In the genomic region with DNA sequence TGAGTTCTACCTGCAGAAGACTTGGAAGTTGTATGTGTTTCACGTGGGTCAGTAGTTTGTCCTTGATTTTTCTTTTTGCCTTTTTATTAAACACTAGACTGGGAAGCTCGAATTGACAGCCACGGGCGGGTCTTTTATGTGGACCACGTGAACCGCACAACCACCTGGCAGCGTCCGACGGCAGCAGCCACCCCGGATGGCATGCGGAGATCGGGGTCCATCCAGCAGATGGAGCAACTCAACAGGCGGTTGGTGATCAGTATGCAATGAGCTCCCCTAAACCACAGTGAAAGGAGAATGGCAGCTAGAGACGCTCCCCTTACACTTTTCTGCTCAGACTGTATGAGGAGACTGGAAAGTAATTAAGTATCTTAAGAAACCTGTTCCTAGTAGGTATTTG, we compare ENCODE assay signal across 20 cellular contexts.
DNase-seq lines count a peak whose midpoint lies in the region; ATAC-seq and TF ChIP-seq lines count a peak whose summit lies in the region.
"Had no signal": no experiment of that assay in that cellular context is flagged by ENCODE, and none has a peak within 500 bp of the region (broad histone marks: within the 10 kb centered on the region; RNA-seq: fewer than 3 reads in every experiment).

No MANE protein-coding gene starts in this region.

- BruUV-seq in Calu3 (replicated peaks; lab: Mats Ljungman, UMichigan): no TSS peak

- H3K36me3 ChIP-seq in H7 (replicated peaks; ENCODE audit: control insufficient read depth, insufficient read depth, low read length): no peaks in the 10 kb centered on the region
- H3K36me3 ChIP-seq: prostate gland, tibial nerve had no signal

- H3K9me3 ChIP-seq in T-helper 17 cell (ENCODE audit: control insufficient read depth, low read length, poor library complexity, severe bottlenecking): no peaks in the 10 kb centered on the region
- H3K9me3 ChIP-seq: prostate gland, tibial nerve had no signal

- H3K4me3 ChIP-seq in AG09309 (ENCODE audit: control insufficient read depth, low read depth, low read length) (no peak overlapping the region), H7 (ENCODE audit: insufficient read depth, low read depth, low read length) (no peak overlapping the region)
- H3K4me3 ChIP-seq: lung, PC-9, prostate gland, tibial nerve had no signal

- no peaks in the 10 kb centered on the region for H3K27me3 ChIP-seq in H7 (ENCODE audit: control insufficient read depth, insufficient read depth, low read length)
- H3K27me3 ChIP-seq: tibial nerve had no signal

- intact Hi-C loops in Calu3 (cut with micrococcal nuclease; ENCODE audit: unreplicated experiment): loop anchor here (10.0 kb wide), 2 partner anchors 191 to 379 kb away; no protein-coding TSS in a partner anchor

- H3K27me3 Mint-ChIP-seq in WTC11 (ENCODE audit: low read depth) (no peaks in the 10 kb centered on the region), Calu3 (ENCODE audit: unreplicated experiment) (no peaks in the 10 kb centered on the region), T-helper 17 cell (peaks cover 30% of the 10 kb centered on the region)
- H3K27me3 Mint-ChIP-seq in activated T-cell treated with anti-CD3 and anti-CD28 coated beads, Interleukin-2, amount 50 U/mL, for 72 hours (ENCODE audit: low read depth): peaks cover 20% of the 10 kb centered on the region
- H3K27me3 Mint-ChIP-seq: central memory CD8-positive, alpha-beta T cell had no signal

- H3K36me3 Mint-ChIP-seq in WTC11 (no peaks in the 10 kb centered on the region), Calu3 (ENCODE audit: insufficient read depth, unreplicated experiment) (no peaks in the 10 kb centered on the region), T-helper 17 cell (ENCODE audit: low read depth) (peaks cover 2% of the 10 kb centered on the region)
- H3K36me3 Mint-ChIP-seq in activated T-cell treated with anti-CD3 and anti-CD28 coated beads, Interleukin-2, amount 50 U/mL, for 72 hours (ENCODE audit: insufficient read depth in 2 of 2): no peaks in the 10 kb centered on the region
- H3K36me3 Mint-ChIP-seq: natural killer cell; stimulated activated naive B cell treated with anti-CD40 and anti-IgM and Interleukin-4, amounts not matched to agents 10 μg/mL and 1 μg/mL and 100 μg/mL, for 72 hours had no signal

- no peak overlapping the region for H3K27ac Mint-ChIP-seq in WTC11
- H3K27ac Mint-ChIP-seq in activated T-cell treated with anti-CD3 and anti-CD28 coated beads, Interleukin-2, amount 50 U/mL, for 72 hours: no peak overlapping the region
- no peak overlapping the region for H3K27ac Mint-ChIP-seq in Calu3 (ENCODE audit: unreplicated experiment)
- H3K27ac Mint-ChIP-seq in T-helper 17 cell: no peak overlapping the region
- H3K27ac Mint-ChIP-seq: B cell; natural killer cell; stimulated activated naive B cell treated with anti-CD40 and anti-IgM and Interleukin-4, amounts not matched to agents 10 μg/mL and 1 μg/mL and 100 μg/mL, for 72 hours had no signal

- H3K4me3 Mint-ChIP-seq in WTC11 (no peak overlapping the region), Calu3 (ENCODE audit: low read depth, unreplicated experiment) (no peak overlapping the region), T-helper 17 cell (no peak overlapping the region)
- no peak overlapping the region for H3K4me3 Mint-ChIP-seq in activated T-cell treated with anti-CD3 and anti-CD28 coated beads, Interleukin-2, amount 50 U/mL, for 72 hours
- H3K4me3 Mint-ChIP-seq: B cell; central memory CD8-positive, alpha-beta T cell; natural killer cell; stimulated activated naive B cell treated with anti-CD40 and anti-IgM and Interleukin-4, amounts not matched to agents 10 μg/mL and 1 μg/mL and 100 μg/mL, for 72 hours had no signal

- peak; percentile 10 for TF ChIP-seq CTCF in AG09309 (IDR thresholded peaks at IDR 0.05; ENCODE audit: control insufficient read depth, insufficient read depth, low read depth, low read length, missing control alignments)
- no peak for TF ChIP-seq CTCF in WTC11 (IDR thresholded peaks at IDR 0.05)
- TF ChIP-seq CTCF in Calu3 (IDR thresholded peaks at IDR 0.05; ENCODE audit: unreplicated experiment): no peak

- H3K9me3 Mint-ChIP-seq in WTC11 (peaks cover 4% of the 10 kb centered on the region; the same call in 1 of the 2 replicates), Calu3 (ENCODE audit: low read depth, unreplicated experiment) (no peaks in the 10 kb centered on the region)
- H3K9me3 Mint-ChIP-seq in activated T-cell treated with anti-CD3 and anti-CD28 coated beads, Interleukin-2, amount 50 U/mL, for 72 hours: peaks cover 0 to 3% of the 10 kb centered on the region in 2 donors
- H3K9me3 Mint-ChIP-seq: central memory CD8-positive, alpha-beta T cell; natural killer cell; stimulated activated naive B cell treated with anti-CD40 and anti-IgM and Interleukin-4, amounts not matched to agents 10 μg/mL and 1 μg/mL and 100 μg/mL, for 72 hours had no signal

- CTCF ChIA-PET in WTC11 (lab: Charles Lee): interaction anchor here (0.6 to 3.8 kb wide), 18 partner anchors 16 to 515 kb away, joined by 3 to 33 read pairs (median 4); a partner anchor contains a TSS
- CTCF ChIA-PET in Calu3 (lab: Charles Lee): interaction anchor here (0.6 to 1.4 kb wide), 6 partner anchors 20 to 515 kb away, joined by 3 to 9 read pairs (median 4); a partner anchor contains a TSS

- peak; percentile 74 for ATAC-seq in WTC11
- ATAC-seq in activated T-cell treated with anti-CD3 and anti-CD28 coated beads, Interleukin-2, amount 50 U/mL, for 72 hours (replicated peaks in 1 of 2): no peak
- no peak for ATAC-seq in T-helper 17 cell
- ATAC-seq: natural killer cell; stimulated activated naive B cell treated with anti-CD40 and anti-IgM and Interleukin-4, amounts not matched to agents 10 μg/mL and 1 μg/mL and 100 μg/mL, for 72 hours had no signal

- POLR2A ChIA-PET in WTC11 (lab: Charles Lee): no interaction called here

- DNase-seq in AG09309 (ENCODE audit: low read depth) (no peak), H7 (peak; percentile 41), WTC11 (ENCODE audit: low spot score) (peak; percentile 45), iPS-NIHi11 (ENCODE audit: low spot score) (peak; percentile 37), NOMO-1 treated with DMSO at 0.1 percent for 48 hours (lab: John Stamatoyannopoulos, UW; ENCODE audit: unreplicated experiment) (no peak), Calu3 (no peak), T-helper 17 cell (no peak)
- no peak for DNase-seq in activated T-cell treated with anti-CD3 and anti-CD28 coated beads, Interleukin-2, amount 50 U/mL, for 72 hours
- DNase-seq: DMS153; KBM-7; natural killer cell; NCI-H146; NCI-H510A; PC-9; stimulated activated naive B cell treated with anti-CD40 and anti-IgM and Interleukin-4, amounts not matched to agents 10 μg/mL and 1 μg/mL and 100 μg/mL, for 72 hours had no signal

- H3K4me1 Mint-ChIP-seq in WTC11 (peaks cover 12% of the 10 kb centered on the region), Calu3 (ENCODE audit: low read depth, unreplicated experiment) (peaks cover 10% of the 10 kb centered on the region), T-helper 17 cell (peaks cover 7% of the 10 kb centered on the region)
- H3K4me1 Mint-ChIP-seq in activated T-cell treated with anti-CD3 and anti-CD28 coated beads, Interleukin-2, amount 50 U/mL, for 72 hours (ENCODE audit: low read depth): peaks cover 11% of the 10 kb centered on the region

TF ChIP-seq in WTC11, 78 proteins besides CTCF, POLR2A, EP300 and RAD21 (continues in another document):
- TF ChIP-seq MYBL2 (CRISPR knock-in tag; IDR thresholded peaks at IDR 0.05): no peak
- TF ChIP-seq NFATC4 (CRISPR knock-in tag; IDR thresholded peaks at IDR 0.05): no peak
- no peak for TF ChIP-seq TEAD4 (CRISPR knock-in tag; IDR thresholded peaks at IDR 0.05)
- TF ChIP-seq, protein P1, sequence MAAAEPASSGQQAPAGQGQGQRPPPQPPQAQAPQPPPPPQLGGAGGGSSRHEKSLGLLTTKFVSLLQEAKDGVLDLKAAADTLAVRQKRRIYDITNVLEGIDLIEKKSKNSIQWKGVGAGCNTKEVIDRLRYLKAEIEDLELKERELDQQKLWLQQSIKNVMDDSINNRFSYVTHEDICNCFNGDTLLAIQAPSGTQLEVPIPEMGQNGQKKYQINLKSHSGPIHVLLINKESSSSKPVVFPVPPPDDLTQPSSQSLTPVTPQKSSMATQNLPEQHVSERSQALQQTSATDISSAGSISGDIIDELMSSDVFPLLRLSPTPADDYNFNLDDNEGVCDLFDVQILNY (CRISPR knock-in tag; IDR thresholded peaks at IDR 0.05): no peak
- TF ChIP-seq, protein P2, sequence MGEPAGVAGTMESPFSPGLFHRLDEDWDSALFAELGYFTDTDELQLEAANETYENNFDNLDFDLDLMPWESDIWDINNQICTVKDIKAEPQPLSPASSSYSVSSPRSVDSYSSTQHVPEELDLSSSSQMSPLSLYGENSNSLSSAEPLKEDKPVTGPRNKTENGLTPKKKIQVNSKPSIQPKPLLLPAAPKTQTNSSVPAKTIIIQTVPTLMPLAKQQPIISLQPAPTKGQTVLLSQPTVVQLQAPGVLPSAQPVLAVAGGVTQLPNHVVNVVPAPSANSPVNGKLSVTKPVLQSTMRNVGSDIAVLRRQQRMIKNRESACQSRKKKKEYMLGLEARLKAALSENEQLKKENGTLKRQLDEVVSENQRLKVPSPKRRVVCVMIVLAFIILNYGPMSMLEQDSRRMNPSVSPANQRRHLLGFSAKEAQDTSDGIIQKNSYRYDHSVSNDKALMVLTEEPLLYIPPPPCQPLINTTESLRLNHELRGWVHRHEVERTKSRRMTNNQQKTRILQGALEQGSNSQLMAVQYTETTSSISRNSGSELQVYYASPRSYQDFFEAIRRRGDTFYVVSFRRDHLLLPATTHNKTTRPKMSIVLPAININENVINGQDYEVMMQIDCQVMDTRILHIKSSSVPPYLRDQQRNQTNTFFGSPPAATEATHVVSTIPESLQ (CRISPR knock-in tag; IDR thresholded peaks at IDR 0.05): no peak
- TF ChIP-seq NR2C2 (CRISPR knock-in tag; IDR thresholded peaks at IDR 0.05): no peak
- TF ChIP-seq ZNF263 (CRISPR knock-in tag; IDR thresholded peaks at IDR 0.05; ENCODE audit: low read depth): no peak
- TF ChIP-seq ZNF396 (CRISPR knock-in tag; IDR thresholded peaks at IDR 0.05; ENCODE audit: borderline replicate concordance): no peak
- no peak for TF ChIP-seq MXD4 (CRISPR knock-in tag; IDR thresholded peaks at IDR 0.05; ENCODE audit: borderline replicate concordance)
- TF ChIP-seq GRHL2 (CRISPR knock-in tag; IDR thresholded peaks at IDR 0.05; ENCODE audit: insufficient replicate concordance, severe bottlenecking): no peak
- TF ChIP-seq FOXK1 (CRISPR knock-in tag; IDR thresholded peaks at IDR 0.05): no peak
- TF ChIP-seq CBFB (CRISPR knock-in tag; IDR thresholded peaks at IDR 0.05; ENCODE audit: low read depth): no peak
- no peak for TF ChIP-seq GTF2I (CRISPR knock-in tag; conservative IDR thresholded peaks at IDR 0.05)

Comparison
In these comparisons a context has a peak if more than half of its experiments do, and no peak if none do; other contexts are left out.
1. DNase-seq: peak in H7 (single experiment), WTC11 (single experiment) and iPS-NIHi11 (single experiment); none in AG09309 (single experiment), activated T-cell treated with anti-CD3 and anti-CD28 coated beads, Interleukin-2, amount 50 U/mL, for 72 hours (0 of 2), NOMO-1 treated with DMSO at 0.1 percent for 48 hours (single experiment), Calu3 (single experiment) and T-helper 17 cell (0 of 3).